1 cellular context compared by ENCODE assay signal in genomic region chr15:83166830-83167229, GRCh38.
TF ChIP-seq lines count a peak whose summit lies in the region.

No MANE protein-coding gene starts in this region.

TF ChIP-seq in GM23338, 12 proteins besides CTCF, POLR2A, EP300 and RAD21:
- TF ChIP-seq, protein P1, sequence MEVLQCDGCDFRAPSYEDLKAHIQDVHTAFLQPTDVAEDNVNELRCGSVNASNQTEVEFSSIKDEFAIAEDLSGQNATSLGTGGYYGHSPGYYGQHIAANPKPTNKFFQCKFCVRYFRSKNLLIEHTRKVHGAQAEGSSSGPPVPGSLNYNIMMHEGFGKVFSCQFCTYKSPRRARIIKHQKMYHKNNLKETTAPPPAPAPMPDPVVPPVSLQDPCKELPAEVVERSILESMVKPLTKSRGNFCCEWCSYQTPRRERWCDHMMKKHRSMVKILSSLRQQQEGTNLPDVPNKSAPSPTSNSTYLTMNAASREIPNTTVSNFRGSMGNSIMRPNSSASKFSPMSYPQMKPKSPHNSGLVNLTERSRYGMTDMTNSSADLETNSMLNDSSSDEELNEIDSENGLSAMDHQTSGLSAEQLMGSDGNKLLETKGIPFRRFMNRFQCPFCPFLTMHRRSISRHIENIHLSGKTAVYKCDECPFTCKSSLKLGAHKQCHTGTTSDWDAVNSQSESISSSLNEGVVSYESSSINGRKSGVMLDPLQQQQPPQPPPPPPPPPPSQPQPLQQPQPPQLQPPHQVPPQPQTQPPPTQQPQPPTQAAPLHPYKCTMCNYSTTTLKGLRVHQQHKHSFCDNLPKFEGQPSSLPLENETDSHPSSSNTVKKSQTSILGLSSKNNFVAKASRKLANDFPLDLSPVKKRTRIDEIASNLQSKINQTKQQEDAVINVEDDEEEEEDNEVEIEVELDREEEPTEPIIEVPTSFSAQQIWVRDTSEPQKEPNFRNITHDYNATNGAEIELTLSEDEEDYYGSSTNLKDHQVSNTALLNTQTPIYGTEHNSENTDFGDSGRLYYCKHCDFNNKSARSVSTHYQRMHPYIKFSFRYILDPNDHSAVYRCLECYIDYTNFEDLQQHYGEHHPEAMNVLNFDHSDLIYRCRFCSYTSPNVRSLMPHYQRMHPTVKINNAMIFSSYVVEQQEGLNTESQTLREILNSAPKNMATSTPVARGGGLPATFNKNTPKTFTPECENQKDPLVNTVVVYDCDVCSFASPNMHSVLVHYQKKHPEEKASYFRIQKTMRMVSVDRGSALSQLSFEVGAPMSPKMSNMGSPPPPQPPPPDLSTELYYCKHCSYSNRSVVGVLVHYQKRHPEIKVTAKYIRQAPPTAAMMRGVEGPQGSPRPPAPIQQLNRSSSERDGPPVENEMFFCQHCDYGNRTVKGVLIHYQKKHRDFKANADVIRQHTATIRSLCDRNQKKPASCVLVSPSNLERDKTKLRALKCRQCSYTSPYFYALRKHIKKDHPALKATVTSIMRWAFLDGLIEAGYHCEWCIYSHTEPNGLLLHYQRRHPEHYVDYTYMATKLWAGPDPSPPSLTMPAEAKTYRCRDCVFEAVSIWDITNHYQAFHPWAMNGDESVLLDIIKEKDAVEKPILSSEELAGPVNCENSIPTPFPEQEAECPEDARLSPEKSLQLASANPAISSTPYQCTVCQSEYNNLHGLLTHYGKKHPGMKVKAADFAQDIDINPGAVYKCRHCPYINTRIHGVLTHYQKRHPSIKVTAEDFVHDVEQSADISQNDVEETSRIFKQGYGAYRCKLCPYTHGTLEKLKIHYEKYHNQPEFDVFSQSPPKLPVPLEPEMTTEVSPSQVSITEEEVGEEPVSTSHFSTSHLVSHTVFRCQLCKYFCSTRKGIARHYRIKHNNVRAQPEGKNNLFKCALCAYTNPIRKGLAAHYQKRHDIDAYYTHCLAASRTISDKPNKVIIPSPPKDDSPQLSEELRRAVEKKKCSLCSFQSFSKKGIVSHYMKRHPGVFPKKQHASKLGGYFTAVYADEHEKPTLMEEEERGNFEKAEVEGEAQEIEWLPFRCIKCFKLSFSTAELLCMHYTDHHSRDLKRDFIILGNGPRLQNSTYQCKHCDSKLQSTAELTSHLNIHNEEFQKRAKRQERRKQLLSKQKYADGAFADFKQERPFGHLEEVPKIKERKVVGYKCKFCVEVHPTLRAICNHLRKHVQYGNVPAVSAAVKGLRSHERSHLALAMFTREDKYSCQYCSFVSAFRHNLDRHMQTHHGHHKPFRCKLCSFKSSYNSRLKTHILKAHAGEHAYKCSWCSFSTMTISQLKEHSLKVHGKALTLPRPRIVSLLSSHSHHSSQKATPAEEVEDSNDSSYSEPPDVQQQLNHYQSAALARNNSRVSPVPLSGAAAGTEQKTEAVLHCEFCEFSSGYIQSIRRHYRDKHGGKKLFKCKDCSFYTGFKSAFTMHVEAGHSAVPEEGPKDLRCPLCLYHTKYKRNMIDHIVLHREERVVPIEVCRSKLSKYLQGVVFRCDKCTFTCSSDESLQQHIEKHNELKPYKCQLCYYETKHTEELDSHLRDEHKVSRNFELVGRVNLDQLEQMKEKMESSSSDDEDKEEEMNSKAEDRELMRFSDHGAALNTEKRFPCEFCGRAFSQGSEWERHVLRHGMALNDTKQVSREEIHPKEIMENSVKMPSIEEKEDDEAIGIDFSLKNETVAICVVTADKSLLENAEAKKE (CRISPR knock-in tag; IDR thresholded peaks at IDR 0.05) = no peak
- TF ChIP-seq STAT1 (IDR thresholded peaks at IDR 0.05; ENCODE audit: unreplicated experiment) = no peak
- no peak for TF ChIP-seq CREB1 (CRISPR knock-in tag; IDR thresholded peaks at IDR 0.05; ENCODE audit: low read depth)
- no peak for TF ChIP-seq ZNF114 (CRISPR knock-in tag; IDR thresholded peaks at IDR 0.05)
- no peak for TF ChIP-seq ZNF331 (CRISPR knock-in tag; IDR thresholded peaks at IDR 0.05; ENCODE audit: low read depth)
- TF ChIP-seq, protein P2, sequence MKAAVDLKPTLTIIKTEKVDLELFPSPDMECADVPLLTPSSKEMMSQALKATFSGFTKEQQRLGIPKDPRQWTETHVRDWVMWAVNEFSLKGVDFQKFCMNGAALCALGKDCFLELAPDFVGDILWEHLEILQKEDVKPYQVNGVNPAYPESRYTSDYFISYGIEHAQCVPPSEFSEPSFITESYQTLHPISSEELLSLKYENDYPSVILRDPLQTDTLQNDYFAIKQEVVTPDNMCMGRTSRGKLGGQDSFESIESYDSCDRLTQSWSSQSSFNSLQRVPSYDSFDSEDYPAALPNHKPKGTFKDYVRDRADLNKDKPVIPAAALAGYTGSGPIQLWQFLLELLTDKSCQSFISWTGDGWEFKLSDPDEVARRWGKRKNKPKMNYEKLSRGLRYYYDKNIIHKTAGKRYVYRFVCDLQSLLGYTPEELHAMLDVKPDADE (IDR thresholded peaks at IDR 0.05) = no peak
- no peak for TF ChIP-seq REST (IDR thresholded peaks at IDR 0.05; ENCODE audit: unreplicated experiment)
- TF ChIP-seq JUNB (IDR thresholded peaks at IDR 0.05; ENCODE audit: unreplicated experiment) = no peak
- no peak for TF ChIP-seq EZH2 (IDR thresholded peaks at IDR 0.05; ENCODE audit: low read depth, unreplicated experiment)
- no peak for TF ChIP-seq NANOG (IDR thresholded peaks at IDR 0.05; ENCODE audit: borderline replicate concordance)
- no peak for TF ChIP-seq EZH2phosphoT487 (IDR thresholded peaks at IDR 0.05; ENCODE audit: unreplicated experiment)
- TF ChIP-seq POLR2AphosphoS5 (IDR thresholded peaks at IDR 0.05; ENCODE audit: low read depth) = no peak
